In genomic region chr20:56810141-56810540, GRCh38 we compare ENCODE assay signal across 1 cellular context.
TF ChIP-seq lines count a peak whose summit lies in the region.

No MANE protein-coding gene starts in this region.

TF ChIP-seq in H1, 55 proteins besides CTCF, POLR2A, EP300 and RAD21:
- TF ChIP-seq POLR2AphosphoS5 (IDR thresholded peaks at IDR 0.05; ENCODE audit: low read depth, low read length): no peak
- no peak for TF ChIP-seq SP1 (IDR thresholded peaks at IDR 0.05; ENCODE audit: low read depth, low read length)
- no peak for TF ChIP-seq BACH1 (IDR thresholded peaks at IDR 0.05; ENCODE audit: low read length)
- TF ChIP-seq TEAD4 (IDR thresholded peaks at IDR 0.05; ENCODE audit: low read depth, low read length): no peak
